ENCODE assay signal across 8 cellular contexts in genomic region chr9:94259077-94259847, GRCh38. TPM values are rescaled to one million over a fixed set of nuclear protein-coding genes. Genes with fewer than 3 reads are reported as not detected.
DNase-seq lines count a peak whose midpoint lies in the region; ATAC-seq, FAIRE-seq and TF ChIP-seq lines count a peak whose summit lies in the region.

Gene ZNF169, plus strand, starts transcription at chr9:94259298. Its CDS starts 19,515 bp downstream, at chr9:94278813.

- H3K27ac Mint-ChIP-seq in T-cell: peak within 1 kb of the TSS; percentile 92 to 94

- H3K27me3 ChIP-seq in prostate gland (replicated peaks; ENCODE audit: insufficient read depth): no peaks in the 10 kb centered on the region

- H3K4me3 ChIP-seq in GM12875 (ENCODE audit: low read depth, low read length): peak within 1 kb of the TSS; percentile 96
- H3K4me3 ChIP-seq in prostate gland: peak within 1 kb of the TSS; percentile 62 to 67

- peaks cover 26% of the 10 kb centered on the region for H3K36me3 Mint-ChIP-seq in T-cell

- H3K27ac ChIP-seq in prostate gland: peak within 1 kb of the TSS; percentile 47 to 69

- DNase-seq in NCI-H1105 treated with DMSO at 0.1 percent for 48 hours (lab: John Stamatoyannopoulos, UW) (peak; percentile 67), T-cell (peak; percentile 67 to 92 (median 80)), amniotic stem cell (lab: John Stamatoyannopoulos, UW) (peak; percentile 87), left ventricle myocardium superior (peak; percentile 93), prostate gland (ENCODE audit: low spot score) (peak; percentile 88), urothelium cell line (ENCODE audit: low spot score) (peak; percentile 96)

- intact Hi-C loops in left ventricle myocardium superior (cut with micrococcal nuclease) (no loop called here), prostate gland (cut with DNase I) (no loop called here)

- H3K9me3 ChIP-seq in prostate gland: no peaks in the 10 kb centered on the region

- POLR2A ChIA-PET in T-cell (lab: Charles Lee): interaction anchor here in 1 of 2 donors (0.7 to 0.8 kb wide), 2 partner anchors 9 to 93 kb away, joined by 3 to 5 read pairs; no protein-coding TSS in a partner anchor

- peaks cover 4 to 10% of the 10 kb centered on the region in 2 donors for H3K27me3 Mint-ChIP-seq in T-cell

- WGBS in prostate gland: under 1% methylated on average over 49 of the region's 49 CpGs

- H3K4me1 Mint-ChIP-seq in T-cell: peaks cover 46 to 48% (median 47%) of the 10 kb centered on the region in 3 donors

- H3K4me1 ChIP-seq in prostate gland (replicated peaks): no peaks in the 10 kb centered on the region

- TF ChIP-seq POLR2A in prostate gland (IDR thresholded peaks at IDR 0.05): no peak

- CTCF ChIA-PET in T-cell (lab: Charles Lee): interaction anchor here in 1 of 2 donors (0.6 kb wide), 1 partner anchor 9 kb away, joined by 3 read pairs; no protein-coding TSS in a partner anchor

- no peaks in the 10 kb centered on the region for H3K36me3 ChIP-seq in prostate gland

- peak; percentile 83 for FAIRE-seq in urothelium cell line (lab: Jason Lieb, UNC)

- peak within 1 kb of the TSS; percentile 98 to 99 (median 99) for H3K4me3 Mint-ChIP-seq in T-cell

- ATAC-seq in HG02678 (IDR thresholded peaks at IDR 0.05; ENCODE audit: unreplicated experiment) (peak; percentile 100), T-cell (replicated peaks in 1 of 4) (peak; percentile 100), left ventricle myocardium superior (peak; percentile 100)

- no peaks in the 10 kb centered on the region for H3K9me3 Mint-ChIP-seq in T-cell

- TF ChIP-seq CTCF in GM12875 (IDR thresholded peaks at IDR 0.05; ENCODE audit: borderline replicate concordance, insufficient read depth, low read depth, low read length) (no peak), prostate gland (IDR thresholded peaks at IDR 0.05) (peak in 1 of 4 experiments; percentile 27)

RNA-seq across cellular contexts. Expression of gene ZNF169, which starts in this region (rescaled TPM):
- total RNA-seq in T-cell: 10 to 100 TPM in 4 of 5 donors, 1 to 10 TPM in 1; 9.7 to 20.9 (median 17.9) TPM
- 1.3 TPM for total RNA-seq in left ventricle myocardium superior
- total RNA-seq in prostate gland: 10 to 100 TPM in 1 of 2 donors, 1 to 10 TPM in 1; 6.0 to 21.2 TPM

Comparison
In these comparisons a context has a peak if more than half of its experiments do, and no peak if none do; other contexts are left out.
1. Peak in every context shown above with its lines: DNase-seq, ATAC-seq, H3K4me3 ChIP-seq and H3K27ac ChIP-seq.